26 cellular contexts compared by ENCODE assay signal in genomic region chr12:8894986-8895385, GRCh38. TPM values are rescaled to one million over a fixed set of nuclear protein-coding genes. Genes with fewer than 3 reads are reported as not detected.
DNase-seq lines count a peak whose midpoint lies in the region; ATAC-seq, FAIRE-seq and TF ChIP-seq lines count a peak whose summit lies in the region.
"Had no signal": no experiment of that assay in that cellular context is flagged by ENCODE, and none has a peak within 500 bp of the region (broad histone marks: within the 10 kb centered on the region; RNA-seq: fewer than 3 reads in every experiment).

No MANE protein-coding gene starts in this region.

- ATAC-seq in A549 = no peak
- ATAC-seq in activated CD8-positive, alpha-beta T cell treated with anti-CD3 and anti-CD28 coated beads for 36 hours = no peak
- ATAC-seq in PC-3 = no peak
- ATAC-seq: GM12878 had no signal

- H3K27me3 Mint-ChIP-seq in activated CD8-positive, alpha-beta T cell treated with anti-CD3 and anti-CD28 coated beads for 36 hours = no peaks in the 10 kb centered on the region
- H3K27me3 Mint-ChIP-seq: CD4-positive, alpha-beta memory T cell had no signal

- no peak for DNase-seq in A549 (ENCODE audit: low read depth in 1 of 2, low spot score in 1 of 2)
- DNase-seq in SK-MEL-5 (ENCODE audit: low read depth, low spot score) = peak; percentile 54
- DNase-seq in foreskin melanocyte = peak; percentile 55
- DNase-seq in testis = peak; percentile 29
- DNase-seq in activated CD8-positive, alpha-beta T cell treated with anti-CD3 and anti-CD28 coated beads for 36 hours = no peak
- no peak for DNase-seq in PC-3
- no peak for DNase-seq in NCI-H774 (lab: John Stamatoyannopoulos, UW)
- DNase-seq: ACHN; BE2C; C1 segment of cervical spinal cord; CD4-positive, alpha-beta memory T cell; CD4-positive, CD25-positive, alpha-beta regulatory T cell; CD8-positive, alpha-beta memory T cell; COR-L47; DMS 273 treated with DMSO at 0.1 percent for 48 hours; DMS153; DMS79; DND-41; EL; GDM1 had no signal

- TF ChIP-seq POLR2A in A549 (IDR thresholded peaks at IDR 0.05; ENCODE audit: low read length) (no peak), testis (IDR thresholded peaks at IDR 0.05) (no peak)

- intact Hi-C loops in testis (cut with DNase I; ENCODE audit: low total_unique reads) = loop anchor here (5.0 kb wide), 1 partner anchor 213 kb away; no protein-coding TSS in a partner anchor
- intact Hi-C loops in activated CD8-positive, alpha-beta T cell treated with anti-CD3 and anti-CD28 coated beads for 36 hours (cut with micrococcal nuclease) = loop anchor here (5.0 kb wide), 1 partner anchor 213 kb away; no protein-coding TSS in a partner anchor
- intact Hi-C loops in PC-3 (cut with micrococcal nuclease) = loop anchor here (10.0 kb wide), 1 partner anchor 210 kb away; no protein-coding TSS in a partner anchor

- H3K27ac ChIP-seq in A549 (no peak overlapping the region), testis (no peak overlapping the region), PC-3 (ENCODE audit: low read length) (no peak overlapping the region)
- H3K27ac ChIP-seq: 22Rv1, BLaER1 had no signal

- no peaks in the 10 kb centered on the region for H3K4me1 ChIP-seq in A549
- peaks cover 3% of the 10 kb centered on the region for H3K4me1 ChIP-seq in testis
- no peaks in the 10 kb centered on the region for H3K4me1 ChIP-seq in PC-3 (ENCODE audit: insufficient read depth, low read length)
- H3K4me1 ChIP-seq: BE2C, BLaER1 had no signal

- H3K79me2 ChIP-seq in PC-3 (ENCODE audit: low read length) = no peaks in the 10 kb centered on the region

- whole genome bisulfite sequencing in A549 (ENCODE audit: missing lambda C conversion rate) = 0% methylated on average over 1 of the region's 1 CpG
- whole genome bisulfite sequencing in testis, 2 donors = 56 to 61% methylated on average over 1 of the region's 1 CpG

- no peak overlapping the region for H3K4me3 Mint-ChIP-seq in activated CD8-positive, alpha-beta T cell treated with anti-CD3 and anti-CD28 coated beads for 36 hours
- H3K4me3 Mint-ChIP-seq: CD14-positive monocyte; CD4-positive, alpha-beta memory T cell; CD4-positive, CD25-positive, alpha-beta regulatory T cell; CD8-positive, alpha-beta memory T cell had no signal

- no peak overlapping the region for H3K27ac Mint-ChIP-seq in activated CD8-positive, alpha-beta T cell treated with anti-CD3 and anti-CD28 coated beads for 36 hours
- H3K27ac Mint-ChIP-seq: CD14-positive monocyte; CD4-positive, alpha-beta memory T cell; CD4-positive, CD25-positive, alpha-beta regulatory T cell; CD8-positive, alpha-beta memory T cell had no signal

- CTCF ChIA-PET in A549 (lab: Yijun Ruan, JAX) (interaction anchor here (0.6 kb wide), 1 partner anchor 238 kb away, joined by 3 read pairs; no protein-coding TSS in a partner anchor), PC-3 (lab: Charles Lee) (no interaction called here)
- CTCF ChIA-PET in activated CD8-positive, alpha-beta T cell treated with anti-CD3 and anti-CD28 coated beads for 36 hours (lab: Charles Lee) = interaction anchor here (0.9 to 2.8 kb wide), 6 partner anchors 10 to 351 kb away, joined by 3 to 14 read pairs (median 3); no protein-coding TSS in a partner anchor

- H3K4me3 ChIP-seq in A549 (no peak overlapping the region), testis (no peak overlapping the region), PC-3 (ENCODE audit: low read length) (no peak overlapping the region)
- H3K4me3 ChIP-seq: BLaER1, GM12878 had no signal

- H3K4me1 Mint-ChIP-seq in activated CD8-positive, alpha-beta T cell treated with anti-CD3 and anti-CD28 coated beads for 36 hours (ENCODE audit: low read depth) = peaks cover 13% of the 10 kb centered on the region

- H3K9me2 ChIP-seq in PC-3 (replicated peaks; ENCODE audit: low read length) = no peaks in the 10 kb centered on the region

- TF ChIP-seq CTCF in A549 (IDR thresholded peaks at IDR 0.05) = no peak
- no peak for TF ChIP-seq CTCF in testis (IDR thresholded peaks at IDR 0.05)
- no peak for TF ChIP-seq CTCF in activated CD8-positive, alpha-beta T cell treated with anti-CD3 and anti-CD28 coated beads for 36 hours (IDR thresholded peaks at IDR 0.05)
- no peak for TF ChIP-seq CTCF in PC-3 (conservative IDR thresholded peaks at IDR 0.05; ENCODE audit: low read depth, low read length)

- no peaks in the 10 kb centered on the region for H3K36me3 ChIP-seq in testis (ENCODE audit: low read depth, missing control alignments)
- H3K36me3 ChIP-seq in PC-3 (ENCODE audit: low read depth, low read length) = no peaks in the 10 kb centered on the region
- H3K36me3 ChIP-seq: BE2C, BLaER1 had no signal

- BruUV-seq in PC-3 (replicated peaks; lab: Mats Ljungman, UMichigan) = no TSS peak

- H3K9me3 ChIP-seq in A549 = no peaks in the 10 kb centered on the region
- H3K9me3 ChIP-seq in testis = no peaks in the 10 kb centered on the region
- no peaks in the 10 kb centered on the region for H3K9me3 ChIP-seq in PC-3 (ENCODE audit: low read length)
- H3K9me3 ChIP-seq: BE2C had no signal

- H2AFZ ChIP-seq in PC-3 (ENCODE audit: low read length) = no peak overlapping the region

- H3K4me2 ChIP-seq in A549 (no peak overlapping the region), PC-3 (ENCODE audit: low read length) (no peak overlapping the region)
- H3K4me2 ChIP-seq: BLaER1 had no signal

- H3F3A ChIP-seq in PC-3 (ENCODE audit: low read length, unreplicated experiment) = no peaks in the 10 kb centered on the region

- POLR2A ChIA-PET in A549 (lab: Yijun Ruan, JAX) (no interaction called here), PC-3 (lab: Charles Lee; ENCODE audit: unreplicated experiment) (no interaction called here)
- POLR2A ChIA-PET in activated CD8-positive, alpha-beta T cell treated with anti-CD3 and anti-CD28 coated beads for 36 hours (lab: Charles Lee) = interaction anchor here (0.9 kb wide), 1 partner anchor 224 kb away, joined by 4 read pairs; no protein-coding TSS in a partner anchor

- no peaks in the 10 kb centered on the region for H3K9me3 Mint-ChIP-seq in activated CD8-positive, alpha-beta T cell treated with anti-CD3 and anti-CD28 coated beads for 36 hours
- H3K9me3 Mint-ChIP-seq: CD4-positive, alpha-beta memory T cell; CD4-positive, CD25-positive, alpha-beta regulatory T cell; CD8-positive, alpha-beta memory T cell had no signal

- peak; percentile 13 for FAIRE-seq in A549 (lab: Jason Lieb, UNC)
- FAIRE-seq: GM12878, GM12892, GM18507 had no signal

- no peak for TF ChIP-seq EP300 in A549 (IDR thresholded peaks at IDR 0.05)

- no peaks in the 10 kb centered on the region for H4K20me1 ChIP-seq in PC-3 (ENCODE audit: low read length)
- H4K20me1 ChIP-seq: BLaER1 had no signal

- in situ Hi-C loops in SK-MEL-5 (cut with HindIII; ENCODE audit: low pct_unique_long_range_greater_than_20kb, low sequenced_read_pairs) = no loop called here

- H3K36me3 Mint-ChIP-seq in activated CD8-positive, alpha-beta T cell treated with anti-CD3 and anti-CD28 coated beads for 36 hours (ENCODE audit: low read depth) = no peaks in the 10 kb centered on the region
- H3K36me3 Mint-ChIP-seq: CD4-positive, alpha-beta memory T cell; CD4-positive, CD25-positive, alpha-beta regulatory T cell had no signal

- TF ChIP-seq RAD21 in A549 (conservative IDR thresholded peaks at IDR 0.05 in 1 of 2, IDR thresholded peaks at IDR 0.05 in 1 of 2) = no peak

- H3K9ac ChIP-seq in PC-3 (ENCODE audit: low read length) = no peak overlapping the region
- H3K9ac ChIP-seq: BLaER1 had no signal

- H3K27me3 ChIP-seq in testis (no peaks in the 10 kb centered on the region), PC-3 (ENCODE audit: low read length) (0 out of 2 replicates have a peak, but pooled peaks cover 9% of the 10 kb centered on the region)
- H3K27me3 ChIP-seq: BE2C, BLaER1 had no signal

TF ChIP-seq in A549, 52 proteins besides CTCF, POLR2A, EP300 and RAD21 (continues in another document):
- no peak for TF ChIP-seq CHD2 (IDR thresholded peaks at IDR 0.05; ENCODE audit: low read length, partially characterized antibody)
- TF ChIP-seq E2F6 (IDR thresholded peaks at IDR 0.05; ENCODE audit: borderline replicate concordance, low read depth) = no peak
- no peak for TF ChIP-seq JUNB (IDR thresholded peaks at IDR 0.05)
- TF ChIP-seq ZNF302 (CRISPR knock-in tag; IDR thresholded peaks at IDR 0.05) = no peak
- no peak for TF ChIP-seq HOXA7 (CRISPR knock-in tag; IDR thresholded peaks at IDR 0.05)
- no peak for TF ChIP-seq FOSL2 (IDR thresholded peaks at IDR 0.05)
- TF ChIP-seq FOSL2 (CRISPR knock-in tag; IDR thresholded peaks at IDR 0.05) = no peak

RNA-seq across cellular contexts. Expression of gene PHC1, which starts 19.3 kb away (rescaled TPM):
- 26.5 and 40.5 TPM in 2 replicates for polyA plus RNA-seq in A549 (2011; rRNA removed)
- polyA plus RNA-seq in A549 (2012; cell fraction: cytosol; rRNA removed) = 13.8 and 17.9 TPM in 2 replicates
- 38.6 and 42.8 TPM in 2 replicates for polyA plus RNA-seq in A549 (2012; cell fraction: nucleus; rRNA removed)
- 10.6 to 12.6 TPM (median 11.2 TPM) in 3 replicates for polyA plus RNA-seq in A549 (2017; fragmentation: RNase III; extraction: RNeasy Plus Mini Kit Qiagen cat#74134 plus additional on column Dnase treatment)
- polyA minus RNA-seq in A549 (2011; rRNA and poly(A)+ RNA removed) = 30.9 and 33.5 TPM in 2 replicates
- 25.1 and 31.1 TPM in 2 replicates for total RNA-seq in SK-MEL-5 (2014; rRNA removed; shearing (Covaris generic))
- 51.5 and 64.1 TPM in 2 replicates for polyA plus RNA-seq in SK-MEL-5 (2015; cell fraction: cytosol; rRNA removed)
- 248 and 280 TPM in 2 replicates for polyA plus RNA-seq in SK-MEL-5 (2015; cell fraction: nucleus; rRNA removed)
- 100 to 1,000 TPM; 134 to 154 TPM for total RNA-seq in testis
- 112 TPM for polyA plus RNA-seq in testis (ENCODE audit: insufficient read depth, low read depth, low replicate concordance)
- 10 to 100 TPM; 20.3 to 21.6 TPM for total RNA-seq in activated CD8-positive, alpha-beta T cell treated with anti-CD3 and anti-CD28 coated beads for 36 hours
- total RNA-seq in PC-3 (2014; rRNA removed) = 6.9 and 7.0 TPM in 2 replicates

RNA-seq across cellular contexts. Expression of gene M6PR, which starts 54.5 kb away (rescaled TPM):
- polyA plus RNA-seq in A549 (2011; rRNA removed) (162 and 227 TPM in 2 replicates), A549 (2017; fragmentation: RNase III; extraction: RNeasy Plus Mini Kit Qiagen cat#74134 plus additional on column Dnase treatment) (145 to 187 TPM (median 182 TPM) in 3 replicates), testis (ENCODE audit: insufficient read depth, low read depth, low replicate concordance) (127 TPM)
- 95.6 and 106 TPM in 2 replicates for polyA plus RNA-seq in A549 (2012; cell fraction: cytosol; rRNA removed)
- 63.2 and 138 TPM in 2 replicates for polyA plus RNA-seq in A549 (2012; cell fraction: nucleus; rRNA removed)
- polyA minus RNA-seq in A549 (2011; rRNA and poly(A)+ RNA removed) = 264 and 270 TPM in 2 replicates
- 563 and 575 TPM in 2 replicates for total RNA-seq in SK-MEL-5 (2014; rRNA removed; shearing (Covaris generic))
- 274 and 288 TPM in 2 replicates for polyA plus RNA-seq in SK-MEL-5 (2015; cell fraction: cytosol; rRNA removed)
- polyA plus RNA-seq in SK-MEL-5 (2015; cell fraction: nucleus; rRNA removed) = 370 and 446 TPM in 2 replicates
- total RNA-seq in testis (100 to 1,000 TPM; 166 to 172 TPM), PC-3 (2014; rRNA removed) (112 and 137 TPM in 2 replicates)
- 100 to 1,000 TPM; 199 to 206 TPM for total RNA-seq in activated CD8-positive, alpha-beta T cell treated with anti-CD3 and anti-CD28 coated beads for 36 hours

Comparison
In these comparisons a context has a peak if more than half of its experiments do, and no peak if none do; other contexts are left out.
1. DNase-seq: peak in SK-MEL-5 (single experiment), foreskin melanocyte (single experiment) and testis (single experiment); none in A549 (0 of 2), activated CD8-positive, alpha-beta T cell treated with anti-CD3 and anti-CD28 coated beads for 36 hours (single experiment), PC-3 (single experiment) and NCI-H774 (single experiment).